21 cellular contexts compared by ENCODE assay signal in genomic region chr19:32997716-32998355, GRCh38. TPM values are rescaled to one million over a fixed set of nuclear protein-coding genes. Genes with fewer than 3 reads are reported as not detected.
DNase-seq lines count a peak whose midpoint lies in the region; ATAC-seq and TF ChIP-seq lines count a peak whose summit lies in the region.
"Had no signal": no experiment of that assay in that cellular context is flagged by ENCODE, and none has a peak within 500 bp of the region (broad histone marks: within the 10 kb centered on the region; RNA-seq: fewer than 3 reads in every experiment).

No MANE protein-coding gene starts in this region.

- POLR2A ChIA-PET in activated naive CD8-positive, alpha-beta T cell treated with anti-CD3 and anti-CD28 coated beads, Interleukin-2, amount 10 ng/mL, durations not matched to agents 7 days and 5 days (lab: Charles Lee) = interaction anchor here (0.6 kb wide), 1 partner anchor 10 kb away, joined by 5 read pairs; no protein-coding TSS in a partner anchor
- POLR2A ChIA-PET in PC-3 (lab: Charles Lee; ENCODE audit: unreplicated experiment) = interaction anchor here (0.6 kb wide), 1 partner anchor 202 kb away, joined by 9 read pairs; no protein-coding TSS in a partner anchor

- WGBS in lower leg skin, 2 donors = 83 to 86% methylated on average over 14 of the region's 14 CpGs

- no peak for ATAC-seq in activated naive CD8-positive, alpha-beta T cell treated with anti-CD3 and anti-CD28 coated beads, Interleukin-2, amount 10 ng/mL, durations not matched to agents 7 days and 5 days (ENCODE audit: low read depth)
- ATAC-seq in activated naive CD8-positive, alpha-beta T cell treated with anti-CD3 and anti-CD28 coated beads, Interleukin-2, amount 50 U/mL, for 24 hours = no peak
- ATAC-seq in PC-3 (no peak), memory B cell (ENCODE audit: low read depth) (no peak), HG03439 (IDR thresholded peaks at IDR 0.05; ENCODE audit: unreplicated experiment) (no peak), GM19035 (IDR thresholded peaks at IDR 0.05; ENCODE audit: unreplicated experiment) (no peak)
- ATAC-seq: GM23338 had no signal

- H3K4me3 Mint-ChIP-seq in activated naive CD8-positive, alpha-beta T cell treated with anti-CD3 and anti-CD28 coated beads, Interleukin-2, amount 10 ng/mL, durations not matched to agents 7 days and 5 days = no peak overlapping the region
- H3K4me3 Mint-ChIP-seq in activated naive CD8-positive, alpha-beta T cell treated with anti-CD3 and anti-CD28 coated beads, Interleukin-2, amount 50 U/mL, for 24 hours = no peak overlapping the region
- H3K4me3 Mint-ChIP-seq in memory B cell = no peak overlapping the region
- H3K4me3 Mint-ChIP-seq: B cell, GM23338 had no signal

- no peak for TF ChIP-seq POLR2A in lower leg skin (IDR thresholded peaks at IDR 0.05)

- BruUV-seq in PC-3 (replicated peaks; lab: Mats Ljungman, UMichigan) = no TSS peak

- peaks cover 14% of the 10 kb centered on the region for H3K4me1 Mint-ChIP-seq in activated naive CD8-positive, alpha-beta T cell treated with anti-CD3 and anti-CD28 coated beads, Interleukin-2, amount 10 ng/mL, durations not matched to agents 7 days and 5 days
- H3K4me1 Mint-ChIP-seq in activated naive CD8-positive, alpha-beta T cell treated with anti-CD3 and anti-CD28 coated beads, Interleukin-2, amount 50 U/mL, for 24 hours = peaks cover 6% of the 10 kb centered on the region
- H3K4me1 Mint-ChIP-seq in memory B cell = peaks cover 8% of the 10 kb centered on the region
- H3K4me1 Mint-ChIP-seq: GM23338 had no signal

- H3K27ac Mint-ChIP-seq in activated naive CD8-positive, alpha-beta T cell treated with anti-CD3 and anti-CD28 coated beads, Interleukin-2, amount 10 ng/mL, durations not matched to agents 7 days and 5 days = peak overlapping the region; percentile 23
- H3K27ac Mint-ChIP-seq in activated naive CD8-positive, alpha-beta T cell treated with anti-CD3 and anti-CD28 coated beads, Interleukin-2, amount 50 U/mL, for 24 hours = no peak overlapping the region
- H3K27ac Mint-ChIP-seq in memory B cell = peak overlapping the region; percentile 32
- H3K27ac Mint-ChIP-seq: B cell, GM23338 had no signal

- H3K79me2 ChIP-seq in PC-3 (ENCODE audit: low read length) = no peaks in the 10 kb centered on the region

- no peak overlapping the region for H3K9ac ChIP-seq in PC-3 (ENCODE audit: low read length)

- no peaks in the 10 kb centered on the region for H3K9me3 Mint-ChIP-seq in activated naive CD8-positive, alpha-beta T cell treated with anti-CD3 and anti-CD28 coated beads, Interleukin-2, amount 10 ng/mL, durations not matched to agents 7 days and 5 days
- H3K9me3 Mint-ChIP-seq in activated naive CD8-positive, alpha-beta T cell treated with anti-CD3 and anti-CD28 coated beads, Interleukin-2, amount 50 U/mL, for 24 hours = no peaks in the 10 kb centered on the region
- no peaks in the 10 kb centered on the region for H3K9me3 Mint-ChIP-seq in memory B cell
- H3K9me3 Mint-ChIP-seq: GM23338 had no signal

- H3K9me2 ChIP-seq in PC-3 (replicated peaks; ENCODE audit: low read length) = no peaks in the 10 kb centered on the region

- H3K9me3 ChIP-seq in PC-3 (ENCODE audit: low read length) = no peaks in the 10 kb centered on the region
- H3K9me3 ChIP-seq: Peyer's patch, SJCRH30 had no signal

- H2AFZ ChIP-seq in PC-3 (ENCODE audit: low read length) = no peak overlapping the region
- H2AFZ ChIP-seq: GM23338 had no signal

- peaks cover 1% of the 10 kb centered on the region for H3K36me3 Mint-ChIP-seq in activated naive CD8-positive, alpha-beta T cell treated with anti-CD3 and anti-CD28 coated beads, Interleukin-2, amount 10 ng/mL, durations not matched to agents 7 days and 5 days
- no peaks in the 10 kb centered on the region for H3K36me3 Mint-ChIP-seq in activated naive CD8-positive, alpha-beta T cell treated with anti-CD3 and anti-CD28 coated beads, Interleukin-2, amount 50 U/mL, for 24 hours (ENCODE audit: low read depth)
- peaks cover 12% of the 10 kb centered on the region for H3K36me3 Mint-ChIP-seq in memory B cell

- H3K27me3 ChIP-seq in PC-3 (ENCODE audit: low read length) = no peaks in the 10 kb centered on the region
- H3K27me3 ChIP-seq: Peyer's patch, SJCRH30 had no signal

- H3K4me2 ChIP-seq in PC-3 (ENCODE audit: low read length) = no peak overlapping the region
- H3K4me2 ChIP-seq: GM23338 had no signal

- intact Hi-C loops in PC-3 (cut with micrococcal nuclease) = no loop called here
- intact Hi-C loops in lower leg skin (cut with DNase I; ENCODE audit: low total_unique reads) = no loop called here

- no peaks in the 10 kb centered on the region for H4K20me1 ChIP-seq in PC-3 (ENCODE audit: low read length)

- H3K4me1 ChIP-seq in PC-3 (ENCODE audit: insufficient read depth, low read length) = no peaks in the 10 kb centered on the region
- H3K4me1 ChIP-seq: Peyer's patch, SJCRH30 had no signal

- no peak for DNase-seq in activated naive CD8-positive, alpha-beta T cell treated with anti-CD3 and anti-CD28 coated beads, Interleukin-2, amount 10 ng/mL, durations not matched to agents 7 days and 5 days
- DNase-seq in activated naive CD8-positive, alpha-beta T cell treated with anti-CD3 and anti-CD28 coated beads, Interleukin-2, amount 50 U/mL, for 24 hours = no peak
- DNase-seq in PC-3 = no peak
- DNase-seq in memory B cell (ENCODE audit: low spot score in 2 of 2) = no peak
- DNase-seq in lower leg skin (ENCODE audit: low spot score in 2 of 2) = no peak
- DNase-seq: COR-L47; DND-41; HCEC 1CT; Kasumi-1; NCI-H1694; NCI-H2081; NCI-H2171; NCI-H524; NCI-H774; NK-92 treated with Interleukin-12 subunit alpha and Interleukin-12 subunit beta, amount 100 ng/mL, for 24 hours; SJCRH30 had no signal

- H3K4me3 ChIP-seq in PC-3 (ENCODE audit: low read length) (no peak overlapping the region), lower leg skin (ENCODE audit: low read depth, poor library complexity, severe bottlenecking) (no peak overlapping the region)
- H3K4me3 ChIP-seq: GM23338, Peyer's patch, SJCRH30 had no signal

- H3K27ac ChIP-seq in PC-3 (ENCODE audit: low read length) = peak overlapping the region; percentile 37
- H3K27ac ChIP-seq: Peyer's patch, SJCRH30 had no signal

- H3K36me3 ChIP-seq in PC-3 (ENCODE audit: low read depth, low read length) = peaks cover 6% of the 10 kb centered on the region; the same call in 1 of the 2 replicates
- H3K36me3 ChIP-seq: SJCRH30 had no signal

- CTCF ChIA-PET in PC-3 (lab: Charles Lee) = no interaction called here

- H3K27me3 Mint-ChIP-seq in activated naive CD8-positive, alpha-beta T cell treated with anti-CD3 and anti-CD28 coated beads, Interleukin-2, amount 10 ng/mL, durations not matched to agents 7 days and 5 days = no peaks in the 10 kb centered on the region
- H3K27me3 Mint-ChIP-seq in activated naive CD8-positive, alpha-beta T cell treated with anti-CD3 and anti-CD28 coated beads, Interleukin-2, amount 50 U/mL, for 24 hours = no peaks in the 10 kb centered on the region
- H3K27me3 Mint-ChIP-seq in memory B cell = peaks cover 2% of the 10 kb centered on the region
- H3K27me3 Mint-ChIP-seq: B cell had no signal

- H3F3A ChIP-seq in PC-3 (ENCODE audit: low read length, unreplicated experiment) = no peaks in the 10 kb centered on the region

- TF ChIP-seq CTCF in PC-3 (conservative IDR thresholded peaks at IDR 0.05; ENCODE audit: low read depth, low read length) (no peak), lower leg skin (IDR thresholded peaks at IDR 0.05) (no peak)

RNA-seq across cellular contexts. Expression of gene FAAP24, which starts 25.8 kb away (rescaled TPM):
- total RNA-seq in activated naive CD8-positive, alpha-beta T cell treated with anti-CD3 and anti-CD28 coated beads, Interleukin-2, amount 10 ng/mL, durations not matched to agents 7 days and 5 days = 1 to 10 TPM; 6.3 to 7.0 TPM
- total RNA-seq in PC-3 (2014; rRNA removed) (3.0 and 4.3 TPM in 2 replicates), lower leg skin (1 to 10 TPM in 3 of 4 donors, under 1 TPM in 1; 0.63 to 2.5 (median 1.4) TPM)

RNA-seq across cellular contexts. Expression of gene CEP89, which starts 26.1 kb away (rescaled TPM):
- 10 to 100 TPM; 21.0 to 27.2 TPM for total RNA-seq in activated naive CD8-positive, alpha-beta T cell treated with anti-CD3 and anti-CD28 coated beads, Interleukin-2, amount 10 ng/mL, durations not matched to agents 7 days and 5 days
- total RNA-seq in PC-3 (2014; rRNA removed) (9.1 and 17.9 TPM in 2 replicates), lower leg skin (10 to 100 TPM in 3 of 4 donors, 1 to 10 TPM in 1; 8.8 to 16.6 (median 10.6) TPM)
